Comparison of ENCODE assay signal across 16 cellular contexts in the genomic region with DNA sequence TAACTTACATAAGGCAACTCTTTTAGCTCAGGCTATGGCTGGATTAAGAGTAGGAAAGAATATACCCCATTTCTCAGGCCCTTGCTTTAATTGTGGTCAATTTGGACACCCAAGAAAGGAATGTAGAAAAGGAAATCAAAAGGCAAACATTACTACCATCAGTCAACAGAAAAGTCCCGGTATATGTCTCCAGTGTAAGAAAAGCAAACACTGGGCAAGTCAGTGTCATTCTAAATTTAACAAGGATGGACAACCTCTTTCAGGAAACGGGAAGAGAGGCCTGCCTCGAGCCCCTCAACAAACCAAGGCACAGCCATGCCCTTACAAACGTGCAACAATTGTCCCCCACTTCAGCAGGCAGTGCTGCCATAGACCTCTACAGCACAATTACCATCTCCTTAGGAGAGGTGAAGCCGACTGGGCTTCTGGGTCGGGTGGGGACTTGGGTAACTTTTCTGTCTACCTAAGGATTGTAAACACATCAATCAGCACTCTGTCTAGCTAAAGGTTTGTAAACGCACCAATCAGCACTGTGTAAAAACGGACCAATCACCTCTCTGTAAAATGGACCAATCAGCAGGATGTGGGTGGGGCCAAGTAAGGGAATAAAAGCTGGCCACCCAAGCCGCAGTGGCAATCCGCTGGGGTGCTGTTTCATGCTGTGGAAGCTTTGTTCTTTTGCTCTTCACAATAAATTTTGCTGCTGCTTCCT. TPM values are rescaled to one million over a fixed set of nuclear protein-coding genes. Genes with fewer than 3 reads are reported as not detected.
A peak's percentile ranks its signal among the peaks of the same experiment; 100 is the strongest.
DNase-seq lines count a peak whose midpoint lies in the region; ATAC-seq and TF ChIP-seq lines count a peak whose summit lies in the region.
"Had no signal": no experiment of that assay in that cellular context is flagged by ENCODE, and none has a peak within 500 bp of the region (broad histone marks: within the 10 kb centered on the region; RNA-seq: fewer than 3 reads in every experiment).

No MANE protein-coding gene starts in this region.

- H2BK120ac ChIP-seq in trophoblast cell (ENCODE audit: insufficient read depth, low read length, poor library complexity), result no peak overlapping the region

- H3K14ac ChIP-seq in trophoblast cell (ENCODE audit: low read length), result no peak overlapping the region

- H3K4ac ChIP-seq in trophoblast cell (ENCODE audit: low read depth, low read length), result no peak overlapping the region

- H3K27me3 ChIP-seq in testis (no peaks in the 10 kb centered on the region), trophoblast cell (ENCODE audit: insufficient read depth, low read length) (no peaks in the 10 kb centered on the region)
- H3K27me3 ChIP-seq: BE2C, heart left ventricle, tibial nerve had no signal

- no peak overlapping the region for H4K8ac ChIP-seq in trophoblast cell (ENCODE audit: low read depth, low read length)

- H3K4me3 Mint-ChIP-seq in stimulated activated naive CD8-positive, alpha-beta T cell treated with anti-CD3 and anti-CD28 coated beads, Interleukin-15, Interleukin-2, amounts not matched to agents 100 ng/mL and 50 ng/mL, for 24 hours, result peak overlapping the region; percentile 26
- no peak overlapping the region for H3K4me3 Mint-ChIP-seq in WTC11
- H3K4me3 Mint-ChIP-seq in activated naive CD8-positive, alpha-beta T cell treated with anti-CD3 and anti-CD28 coated beads for 36 hours, result peak overlapping the region; percentile 30

- no peak overlapping the region for H3K23ac ChIP-seq in trophoblast cell (ENCODE audit: low read length)

- H3K4me2 ChIP-seq in trophoblast cell (ENCODE audit: low read length), result no peak overlapping the region
- H3K4me2 ChIP-seq: PC-9 had no signal

- DNase-seq in stimulated activated naive CD8-positive, alpha-beta T cell treated with anti-CD3 and anti-CD28 coated beads, Interleukin-15, Interleukin-2, amounts not matched to agents 100 U/mL and 50 U/mL, for 24 hours, result no peak
- no peak for DNase-seq in WTC11 (ENCODE audit: low spot score)
- peak; percentile 47 for DNase-seq in activated naive CD8-positive, alpha-beta T cell treated with anti-CD3 and anti-CD28 coated beads for 36 hours
- peak; percentile 59 for DNase-seq in testis
- DNase-seq in trophoblast cell, result no peak
- DNase-seq in head of caudate nucleus, result no peak
- DNase-seq: aorta, BE2C, heart left ventricle, midbrain, NCI-H187, NCI-H510A treated with DMSO at 0.1 percent for 48 hours, PC-9 had no signal

- H2AFZ ChIP-seq in trophoblast cell (ENCODE audit: insufficient read depth, low read length, poor library complexity), result no peak overlapping the region
- H2AFZ ChIP-seq: PC-9 had no signal

- ATAC-seq in stimulated activated naive CD8-positive, alpha-beta T cell treated with anti-CD3 and anti-CD28 coated beads, Interleukin-15, Interleukin-2, amounts not matched to agents 100 U/mL and 50 U/mL, for 24 hours, result no peak
- ATAC-seq in WTC11 (no peak), GM21825 (IDR thresholded peaks at IDR 0.05; ENCODE audit: unreplicated experiment) (no peak)
- ATAC-seq: heart left ventricle had no signal

- H2BK12ac ChIP-seq in trophoblast cell (ENCODE audit: low read length), result no peak overlapping the region

- H4K91ac ChIP-seq in trophoblast cell (ENCODE audit: low read depth, low read length), result no peak overlapping the region

- H3K79me2 ChIP-seq in trophoblast cell (ENCODE audit: control insufficient read depth, insufficient read depth, low read length, poor library complexity), result no peaks in the 10 kb centered on the region

- H3K4me1 Mint-ChIP-seq in stimulated activated naive CD8-positive, alpha-beta T cell treated with anti-CD3 and anti-CD28 coated beads, Interleukin-15, Interleukin-2, amounts not matched to agents 100 ng/mL and 50 ng/mL, for 24 hours (ENCODE audit: low read depth), result peaks cover 11% of the 10 kb centered on the region
- H3K4me1 Mint-ChIP-seq in WTC11, result no peaks in the 10 kb centered on the region
- H3K4me1 Mint-ChIP-seq in activated naive CD8-positive, alpha-beta T cell treated with anti-CD3 and anti-CD28 coated beads for 36 hours, result peaks cover 14% of the 10 kb centered on the region

- no peak overlapping the region for H2BK5ac ChIP-seq in trophoblast cell (ENCODE audit: low read depth, low read length, poor library complexity)

- H3K9me3 ChIP-seq in testis, result no peaks in the 10 kb centered on the region
- H3K9me3 ChIP-seq in trophoblast cell (ENCODE audit: insufficient read depth, low read depth, low read length), result peaks cover 2% of the 10 kb centered on the region
- H3K9me3 ChIP-seq: BE2C, tibial nerve had no signal

- CTCF ChIA-PET in WTC11 (lab: Charles Lee), result interaction anchor here (0.6 to 2.3 kb wide), 11 partner anchors 7 to 89 kb away, joined by 3 to 30 read pairs (median 5); a partner anchor contains a TSS

- H2AK5ac ChIP-seq in trophoblast cell (ENCODE audit: low read length), result no peak overlapping the region

- H4K12ac ChIP-seq in trophoblast cell (ENCODE audit: low read depth, low read length), result no peak overlapping the region

- H3K4me1 ChIP-seq in testis (no peaks in the 10 kb centered on the region), trophoblast cell (ENCODE audit: control insufficient read depth in 1 of 2, insufficient read depth in 2 of 2, low read length in 2 of 2) (peaks cover 12 to 13% of the 10 kb centered on the region in 2 experiments)
- H3K4me1 ChIP-seq: BE2C had no signal

- TF ChIP-seq CTCF in WTC11 (IDR thresholded peaks at IDR 0.05) (no peak), testis (IDR thresholded peaks at IDR 0.05) (no peak)

- H3K9me3 Mint-ChIP-seq in stimulated activated naive CD8-positive, alpha-beta T cell treated with anti-CD3 and anti-CD28 coated beads, Interleukin-15, Interleukin-2, amounts not matched to agents 100 ng/mL and 50 ng/mL, for 24 hours, result no peaks in the 10 kb centered on the region
- H3K9me3 Mint-ChIP-seq in WTC11, result peaks cover 49% of the 10 kb centered on the region
- peaks cover 3% of the 10 kb centered on the region for H3K9me3 Mint-ChIP-seq in activated naive CD8-positive, alpha-beta T cell treated with anti-CD3 and anti-CD28 coated beads for 36 hours

- POLR2A ChIA-PET in WTC11 (lab: Charles Lee), result interaction anchor here (1.9 kb wide), 1 partner anchor 10 kb away, joined by 4 read pairs; no protein-coding TSS in a partner anchor

- intact Hi-C loops in testis (cut with DNase I; ENCODE audit: low total_unique reads), result no loop called here
- intact Hi-C loops in head of caudate nucleus (cut with DNase I), result no loop called here

- peaks cover 39% of the 10 kb centered on the region for H3K36me3 Mint-ChIP-seq in stimulated activated naive CD8-positive, alpha-beta T cell treated with anti-CD3 and anti-CD28 coated beads, Interleukin-15, Interleukin-2, amounts not matched to agents 100 ng/mL and 50 ng/mL, for 24 hours (ENCODE audit: low read depth)
- peaks cover 49% of the 10 kb centered on the region for H3K36me3 Mint-ChIP-seq in WTC11
- H3K36me3 Mint-ChIP-seq in activated naive CD8-positive, alpha-beta T cell treated with anti-CD3 and anti-CD28 coated beads for 36 hours, result peaks cover 27% of the 10 kb centered on the region

- H3K36me3 ChIP-seq in testis (ENCODE audit: low read depth, missing control alignments) (no peaks in the 10 kb centered on the region), trophoblast cell (ENCODE audit: control insufficient read depth in 1 of 2, insufficient read depth in 2 of 2, low read length in 2 of 2) (peaks cover 12 to 18% of the 10 kb centered on the region in 2 experiments)

- TF ChIP-seq POLR2A in testis (IDR thresholded peaks at IDR 0.05), result no peak

- no peak overlapping the region for H3K9ac ChIP-seq in trophoblast cell (ENCODE audit: low read length)

- H3K79me1 ChIP-seq in trophoblast cell (ENCODE audit: low read length), result no peaks in the 10 kb centered on the region

- H3K4me3 ChIP-seq in testis (no peak overlapping the region), trophoblast cell (ENCODE audit: low read depth, low read length) (no peak overlapping the region)
- H3K4me3 ChIP-seq: heart left ventricle, PC-9, tibial nerve had no signal

- H3K27ac ChIP-seq in testis (no peak overlapping the region), trophoblast cell (ENCODE audit: low read depth, low read length) (no peak overlapping the region)
- H3K27ac ChIP-seq: heart left ventricle, PC-9, tibial nerve had no signal

- WGBS in testis, 2 donors, result 72 to 77% methylated on average over 10 of the region's 10 CpGs
- no CpG with 5 or more reads among the region's 10 CpGs for WGBS in trophoblast cell (ENCODE audit: extremely low coverage, insufficient coverage, insufficient read length)

- H3K27me3 Mint-ChIP-seq in stimulated activated naive CD8-positive, alpha-beta T cell treated with anti-CD3 and anti-CD28 coated beads, Interleukin-15, Interleukin-2, amounts not matched to agents 100 ng/mL and 50 ng/mL, for 24 hours, result no peaks in the 10 kb centered on the region
- H3K27me3 Mint-ChIP-seq in WTC11 (ENCODE audit: low read depth), result peaks cover 9% of the 10 kb centered on the region
- no peaks in the 10 kb centered on the region for H3K27me3 Mint-ChIP-seq in activated naive CD8-positive, alpha-beta T cell treated with anti-CD3 and anti-CD28 coated beads for 36 hours

- no peak overlapping the region for H3K18ac ChIP-seq in trophoblast cell (ENCODE audit: low read length)

- no peak overlapping the region for H3K27ac Mint-ChIP-seq in stimulated activated naive CD8-positive, alpha-beta T cell treated with anti-CD3 and anti-CD28 coated beads, Interleukin-15, Interleukin-2, amounts not matched to agents 100 ng/mL and 50 ng/mL, for 24 hours
- no peak overlapping the region for H3K27ac Mint-ChIP-seq in WTC11
- H3K27ac Mint-ChIP-seq in activated naive CD8-positive, alpha-beta T cell treated with anti-CD3 and anti-CD28 coated beads for 36 hours, result no peak overlapping the region

RNA-seq across cellular contexts. Expression of a gene that starts 12.4 kb away (rescaled TPM):
- 41.8 to 43.7 TPM (median 41.9 TPM) in 3 replicates for total RNA-seq in WTC11 (2021)
- total RNA-seq in activated naive CD8-positive, alpha-beta T cell treated with anti-CD3 and anti-CD28 coated beads for 36 hours, result 10 to 100 TPM; 64.4 to 69.0 TPM
- total RNA-seq in testis, result 10 to 100 TPM; 24.3 to 38.1 TPM
- 20.9 TPM for polyA plus RNA-seq in testis (ENCODE audit: insufficient read depth, low read depth, low replicate concordance)
- 24.9 and 25.0 TPM in 2 replicates for polyA plus RNA-seq in trophoblast cell (2013)

RNA-seq across cellular contexts. Expression of a gene that starts 21.9 kb away (rescaled TPM):
- total RNA-seq in WTC11 (2021) (383 to 427 TPM (median 419 TPM) in 3 replicates), testis (100 to 1,000 TPM; 126 to 148 TPM)
- 100 to 1,000 TPM; 185 to 189 TPM for total RNA-seq in activated naive CD8-positive, alpha-beta T cell treated with anti-CD3 and anti-CD28 coated beads for 36 hours
- polyA plus RNA-seq in testis (ENCODE audit: insufficient read depth, low read depth, low replicate concordance), result 190 TPM
- polyA plus RNA-seq in trophoblast cell (2013), result 250 and 260 TPM in 2 replicates

RNA-seq across cellular contexts. Expression of a gene that starts 22.2 kb away (rescaled TPM):
- 31.3 to 34.0 TPM (median 32.8 TPM) in 3 replicates for total RNA-seq in WTC11 (2021)
- 10 to 100 TPM; 14.1 to 14.7 TPM for total RNA-seq in activated naive CD8-positive, alpha-beta T cell treated with anti-CD3 and anti-CD28 coated beads for 36 hours
- total RNA-seq in testis, result 100 to 1,000 TPM; 122 to 135 TPM
- 88.9 TPM for polyA plus RNA-seq in testis (ENCODE audit: insufficient read depth, low read depth, low replicate concordance)
- 17.4 and 18.4 TPM in 2 replicates for polyA plus RNA-seq in trophoblast cell (2013)

RNA-seq across cellular contexts. Expression of a gene that starts 37.4 kb away (rescaled TPM):
- 28.6 to 31.3 TPM (median 31.0 TPM) in 3 replicates for total RNA-seq in WTC11 (2021)
- total RNA-seq in activated naive CD8-positive, alpha-beta T cell treated with anti-CD3 and anti-CD28 coated beads for 36 hours, result 1 to 10 TPM in 1 of 2 experiments, under 1 TPM in 1; 0.74 to 1.2 TPM
- total RNA-seq in testis, result 10 to 100 TPM; 39.5 to 39.6 TPM
- polyA plus RNA-seq in testis (ENCODE audit: insufficient read depth, low read depth, low replicate concordance), result 16.6 TPM
- 12.8 and 13.2 TPM in 2 replicates for polyA plus RNA-seq in trophoblast cell (2013)

RNA-seq across cellular contexts. Expression of a gene that starts 52.3 kb away (rescaled TPM):
- total RNA-seq in WTC11 (2021), result 16.7 to 19.4 TPM (median 19.3 TPM) in 3 replicates
- total RNA-seq in activated naive CD8-positive, alpha-beta T cell treated with anti-CD3 and anti-CD28 coated beads for 36 hours, result 1 to 10 TPM; 1.6 to 1.9 TPM
- 10 to 100 TPM; 40.9 to 45.8 TPM for total RNA-seq in testis
- polyA plus RNA-seq in testis (ENCODE audit: insufficient read depth, low read depth, low replicate concordance), result 18.6 TPM
- polyA plus RNA-seq in trophoblast cell (2013), result 22.3 and 23.4 TPM in 2 replicates

Comparison
In these comparisons a context has a peak if more than half of its experiments do, and no peak if none do; other contexts are left out.
1. DNase-seq: peak in activated naive CD8-positive, alpha-beta T cell treated with anti-CD3 and anti-CD28 coated beads for 36 hours (single experiment) and testis (single experiment); none in stimulated activated naive CD8-positive, alpha-beta T cell treated with anti-CD3 and anti-CD28 coated beads, Interleukin-15, Interleukin-2, amounts not matched to agents 100 U/mL and 50 U/mL, for 24 hours (single experiment), WTC11 (single experiment), trophoblast cell (0 of 2) and head of caudate nucleus (0 of 42).